Comparison of ENCODE assay signal across 8 cellular contexts in the genomic region with DNA sequence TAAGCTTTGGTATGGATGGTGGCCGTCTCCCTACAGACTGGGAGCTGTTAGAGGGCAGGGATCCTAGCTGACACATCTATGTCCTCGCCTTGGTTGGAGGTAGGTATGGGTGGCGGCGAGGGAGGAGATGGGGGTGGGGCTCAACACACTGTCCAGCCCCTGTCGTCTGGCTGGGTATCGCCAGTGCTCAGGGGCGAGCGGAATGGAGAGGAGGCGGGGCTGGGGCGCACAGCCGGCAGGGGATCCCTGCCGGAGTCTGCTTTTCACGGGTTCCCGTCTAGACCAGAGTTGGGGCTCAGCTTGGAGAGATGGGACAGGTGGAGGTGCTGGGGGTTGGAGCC. TPM values are rescaled to one million over a fixed set of nuclear protein-coding genes. Genes with fewer than 3 reads are reported as not detected.
DNase-seq lines count a peak whose midpoint lies in the region; ATAC-seq and TF ChIP-seq lines count a peak whose summit lies in the region.

No MANE protein-coding gene starts in this region.

- H3K4me3 Mint-ChIP-seq in CD14-positive monocyte (peak overlapping the region; percentile 75 to 92), HFFc6 (peak overlapping the region; percentile 65)
- peak overlapping the region; percentile 76 for H3K4me3 Mint-ChIP-seq in activated CD8-positive, alpha-beta T cell treated with anti-CD3 and anti-CD28 coated beads for 36 hours
- H3K4me3 Mint-ChIP-seq in stimulated activated naive CD8-positive, alpha-beta T cell treated with anti-CD3 and anti-CD28 coated beads, Interleukin-15, amount 100 ng/mL, for 72 hours = peak overlapping the region; percentile 59 to 91

- no peak for DNase-seq in CD14-positive monocyte (ENCODE audit: low spot score)
- DNase-seq in HFFc6 = no peak
- peak; percentile 52 for DNase-seq in activated CD8-positive, alpha-beta T cell treated with anti-CD3 and anti-CD28 coated beads for 36 hours
- DNase-seq in stimulated activated naive CD8-positive, alpha-beta T cell treated with anti-CD3 and anti-CD28 coated beads, Interleukin-15, amount 100 ng/mL, for 72 hours = no peak
- no peak for DNase-seq in hepatic stellate cell (ENCODE audit: low spot score)
- DNase-seq in HK-2 (ENCODE audit: unreplicated experiment) = no peak

- no peak overlapping the region for H3K27ac ChIP-seq in iPS-20b (ENCODE audit: low read length)

- H3K9me3 ChIP-seq in iPS-20b (ENCODE audit: insufficient read depth, low read depth, low read length) = no peaks in the 10 kb centered on the region

- H3K4me1 Mint-ChIP-seq in CD14-positive monocyte (peaks cover 53% of the 10 kb centered on the region), HFFc6 (ENCODE audit: low read depth) (peaks cover 33% of the 10 kb centered on the region)
- peaks cover 41% of the 10 kb centered on the region for H3K4me1 Mint-ChIP-seq in activated CD8-positive, alpha-beta T cell treated with anti-CD3 and anti-CD28 coated beads for 36 hours (ENCODE audit: low read depth)
- H3K4me1 Mint-ChIP-seq in stimulated activated naive CD8-positive, alpha-beta T cell treated with anti-CD3 and anti-CD28 coated beads, Interleukin-15, amount 100 ng/mL, for 72 hours = peaks cover 52% of the 10 kb centered on the region

- TF ChIP-seq CTCF in CD14-positive monocyte (IDR thresholded peaks at IDR 0.05) (no peak), HFFc6 (IDR thresholded peaks at IDR 0.05) (no peak)
- TF ChIP-seq CTCF in activated CD8-positive, alpha-beta T cell treated with anti-CD3 and anti-CD28 coated beads for 36 hours (IDR thresholded peaks at IDR 0.05) = no peak

- H3K27me3 Mint-ChIP-seq in CD14-positive monocyte (ENCODE audit: low read depth in 3 of 3) = peaks cover 7 to 31% (median 23%) of the 10 kb centered on the region in 3 donors
- peaks cover 5% of the 10 kb centered on the region for H3K27me3 Mint-ChIP-seq in HFFc6 (ENCODE audit: insufficient read depth)
- H3K27me3 Mint-ChIP-seq in activated CD8-positive, alpha-beta T cell treated with anti-CD3 and anti-CD28 coated beads for 36 hours = peaks cover 1% of the 10 kb centered on the region
- no peaks in the 10 kb centered on the region for H3K27me3 Mint-ChIP-seq in stimulated activated naive CD8-positive, alpha-beta T cell treated with anti-CD3 and anti-CD28 coated beads, Interleukin-15, amount 100 ng/mL, for 72 hours

- ATAC-seq in activated CD8-positive, alpha-beta T cell treated with anti-CD3 and anti-CD28 coated beads for 36 hours = peak; percentile 0
- ATAC-seq in stimulated activated naive CD8-positive, alpha-beta T cell treated with anti-CD3 and anti-CD28 coated beads, Interleukin-15, amount 100 ng/mL, for 72 hours = no peak
- ATAC-seq in HG03565 (IDR thresholded peaks at IDR 0.05; ENCODE audit: unreplicated experiment) = no peak

- POLR2A ChIA-PET in activated CD8-positive, alpha-beta T cell treated with anti-CD3 and anti-CD28 coated beads for 36 hours (lab: Charles Lee) = interaction anchor here (0.6 to 8.3 kb wide), 8 partner anchors 9 to 99 kb away, joined by 3 to 74 read pairs (median 4); a partner anchor contains a TSS

- H3K27me3 ChIP-seq in iPS-20b (ENCODE audit: insufficient read depth, low read length) = peaks cover 51% of the 10 kb centered on the region

- no peaks in the 10 kb centered on the region for H3K4me1 ChIP-seq in iPS-20b (ENCODE audit: insufficient read depth, low read length)

- peaks cover 0 to 4% (median 0%) of the 10 kb centered on the region in 7 donors for H3K9me3 Mint-ChIP-seq in CD14-positive monocyte
- no peaks in the 10 kb centered on the region for H3K9me3 Mint-ChIP-seq in HFFc6
- no peaks in the 10 kb centered on the region for H3K9me3 Mint-ChIP-seq in activated CD8-positive, alpha-beta T cell treated with anti-CD3 and anti-CD28 coated beads for 36 hours
- no peaks in the 10 kb centered on the region for H3K9me3 Mint-ChIP-seq in stimulated activated naive CD8-positive, alpha-beta T cell treated with anti-CD3 and anti-CD28 coated beads, Interleukin-15, amount 100 ng/mL, for 72 hours

- intact Hi-C loops in CD14-positive monocyte (cut with micrococcal nuclease) = loop anchor here in 1 of 2 donors (2.0 to 5.0 kb wide), 2 partner anchors 34 to 601 kb away; a partner anchor contains a TSS
- intact Hi-C loops in activated CD8-positive, alpha-beta T cell treated with anti-CD3 and anti-CD28 coated beads for 36 hours (cut with micrococcal nuclease) = no loop called here

- H3K9ac ChIP-seq in iPS-20b (ENCODE audit: low read depth, low read length) = no peak overlapping the region

- H3K4me3 ChIP-seq in iPS-20b (ENCODE audit: low read length) = peak overlapping the region; percentile 70

- H3K36me3 Mint-ChIP-seq in CD14-positive monocyte (peaks cover 0 to 2% of the 10 kb centered on the region in 2 donors), HFFc6 (ENCODE audit: low read depth) (no peaks in the 10 kb centered on the region)
- H3K36me3 Mint-ChIP-seq in activated CD8-positive, alpha-beta T cell treated with anti-CD3 and anti-CD28 coated beads for 36 hours (ENCODE audit: low read depth) = no peaks in the 10 kb centered on the region

- H3K27ac Mint-ChIP-seq in CD14-positive monocyte = peak overlapping the region in 4 of 7 donors; percentile 18 to 94 (median 76)
- H3K27ac Mint-ChIP-seq in HFFc6 = no peak overlapping the region
- no peak overlapping the region for H3K27ac Mint-ChIP-seq in activated CD8-positive, alpha-beta T cell treated with anti-CD3 and anti-CD28 coated beads for 36 hours
- no peak overlapping the region for H3K27ac Mint-ChIP-seq in stimulated activated naive CD8-positive, alpha-beta T cell treated with anti-CD3 and anti-CD28 coated beads, Interleukin-15, amount 100 ng/mL, for 72 hours

- CTCF ChIA-PET in activated CD8-positive, alpha-beta T cell treated with anti-CD3 and anti-CD28 coated beads for 36 hours (lab: Charles Lee) = interaction anchor here (1.0 to 18.1 kb wide), 11 partner anchors 13 to 157 kb away, joined by 4 to 602 read pairs (median 310); a partner anchor contains a TSS

- H3K36me3 ChIP-seq in iPS-20b (ENCODE audit: insufficient read depth, low read depth, low read length) = no peaks in the 10 kb centered on the region

RNA-seq across cellular contexts. Expression of a gene that starts 16.1 kb away (rescaled TPM):
- 1 to 10 TPM in 1 of 2 donors, under 1 TPM in 1; 0.63 to 1.6 TPM for polyA plus RNA-seq in CD14-positive monocyte
- total RNA-seq in HFFc6 (2021; fragmentation: NEBNext Ultra II Directional; extraction: Animal tissue kit (Norgen Biotek cat#: 25700)) = under 1 TPM; 0.24 to 1.00 (median 0.69) TPM
- 10 to 100 TPM; 26.0 to 26.4 TPM for total RNA-seq in activated CD8-positive, alpha-beta T cell treated with anti-CD3 and anti-CD28 coated beads for 36 hours

RNA-seq across cellular contexts. Expression of a gene that starts 28.4 kb away (rescaled TPM):
- 10 to 100 TPM; 10.1 to 41.4 TPM for polyA plus RNA-seq in CD14-positive monocyte
- total RNA-seq in HFFc6 (2021; fragmentation: NEBNext Ultra II Directional; extraction: Animal tissue kit (Norgen Biotek cat#: 25700)) = 10 to 100 TPM; 10.3 to 46.6 (median 43.6) TPM
- 100 to 1,000 TPM; 120 to 128 TPM for total RNA-seq in activated CD8-positive, alpha-beta T cell treated with anti-CD3 and anti-CD28 coated beads for 36 hours

RNA-seq across cellular contexts. Expression of a gene that starts 47.0 kb away (rescaled TPM):
- polyA plus RNA-seq in CD14-positive monocyte = 10 to 100 TPM; 20.5 to 26.4 TPM
- 10 to 100 TPM; 62.1 to 73.6 (median 66.6) TPM for total RNA-seq in HFFc6 (2021; fragmentation: NEBNext Ultra II Directional; extraction: Animal tissue kit (Norgen Biotek cat#: 25700))
- 10 to 100 TPM; 25.6 to 28.4 TPM for total RNA-seq in activated CD8-positive, alpha-beta T cell treated with anti-CD3 and anti-CD28 coated beads for 36 hours

RNA-seq across cellular contexts. Expression of a gene that starts 56.7 kb away (rescaled TPM):
- polyA plus RNA-seq in CD14-positive monocyte = not detected
- not detected for total RNA-seq in HFFc6 (2021; fragmentation: NEBNext Ultra II Directional; extraction: Animal tissue kit (Norgen Biotek cat#: 25700))
- not detected for total RNA-seq in activated CD8-positive, alpha-beta T cell treated with anti-CD3 and anti-CD28 coated beads for 36 hours

Comparison
In these comparisons a context has a peak if more than half of its experiments do, and no peak if none do; other contexts are left out.
1. H3K27ac Mint-ChIP-seq: peak in CD14-positive monocyte (4 of 7); none in HFFc6 (single experiment), activated CD8-positive, alpha-beta T cell treated with anti-CD3 and anti-CD28 coated beads for 36 hours (single experiment) and stimulated activated naive CD8-positive, alpha-beta T cell treated with anti-CD3 and anti-CD28 coated beads, Interleukin-15, amount 100 ng/mL, for 72 hours (0 of 2).
2. RNA of a gene that starts 16.1 kb away (total RNA-seq): 26.0 to 26.4 TPM in activated CD8-positive, alpha-beta T cell treated with anti-CD3 and anti-CD28 coated beads for 36 hours; 0.24 to 1.00 TPM in HFFc6; every median in the first group is over 10 times any median in the second.
3. Peak in every context shown above with its lines, with median percentiles within 50 percentile points of each other: H3K4me3 Mint-ChIP-seq.